In the genomic region with DNA sequence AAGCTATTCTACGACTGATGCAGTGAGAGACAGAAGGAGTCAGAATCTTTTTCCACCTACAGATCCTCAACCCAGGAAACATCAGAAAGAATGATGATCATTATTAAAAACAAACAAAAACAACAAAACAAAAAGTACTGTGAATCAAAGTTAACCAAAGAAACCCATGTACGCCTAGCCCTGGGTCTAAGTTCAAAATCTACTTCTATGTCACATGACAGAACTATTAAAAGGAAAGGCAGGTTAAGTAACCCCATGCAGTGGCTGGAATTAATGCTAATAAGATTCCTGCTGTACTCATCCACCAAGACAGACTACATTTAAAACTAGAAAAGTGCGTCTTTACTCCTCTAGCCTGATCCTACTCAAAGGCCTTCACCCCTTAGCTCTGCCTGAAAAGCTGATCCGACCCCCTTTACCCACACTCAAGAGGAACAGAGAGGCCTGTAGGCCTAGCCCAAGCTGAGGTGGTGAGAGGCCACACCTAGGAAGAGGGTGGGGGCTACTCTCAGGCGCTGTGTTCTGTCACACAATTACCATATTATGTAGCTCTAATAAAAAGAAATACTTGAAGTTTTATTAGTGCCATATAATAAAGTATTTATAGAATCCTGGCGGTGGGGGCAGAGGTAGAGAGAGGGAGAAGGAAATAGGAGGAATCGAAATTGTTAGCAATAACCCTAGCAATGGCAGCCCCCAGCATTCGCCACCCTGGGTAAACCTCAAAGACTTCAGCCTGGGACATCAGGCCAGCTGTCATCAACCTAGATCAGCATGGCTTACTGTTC, we compare ENCODE assay signal across 1 cellular context.
TF ChIP-seq lines count a peak whose summit lies in the region.

No MANE protein-coding gene starts in this region.

TF ChIP-seq in WTC11, 78 proteins besides CTCF, POLR2A, EP300 and RAD21:
- TF ChIP-seq, protein P1, sequence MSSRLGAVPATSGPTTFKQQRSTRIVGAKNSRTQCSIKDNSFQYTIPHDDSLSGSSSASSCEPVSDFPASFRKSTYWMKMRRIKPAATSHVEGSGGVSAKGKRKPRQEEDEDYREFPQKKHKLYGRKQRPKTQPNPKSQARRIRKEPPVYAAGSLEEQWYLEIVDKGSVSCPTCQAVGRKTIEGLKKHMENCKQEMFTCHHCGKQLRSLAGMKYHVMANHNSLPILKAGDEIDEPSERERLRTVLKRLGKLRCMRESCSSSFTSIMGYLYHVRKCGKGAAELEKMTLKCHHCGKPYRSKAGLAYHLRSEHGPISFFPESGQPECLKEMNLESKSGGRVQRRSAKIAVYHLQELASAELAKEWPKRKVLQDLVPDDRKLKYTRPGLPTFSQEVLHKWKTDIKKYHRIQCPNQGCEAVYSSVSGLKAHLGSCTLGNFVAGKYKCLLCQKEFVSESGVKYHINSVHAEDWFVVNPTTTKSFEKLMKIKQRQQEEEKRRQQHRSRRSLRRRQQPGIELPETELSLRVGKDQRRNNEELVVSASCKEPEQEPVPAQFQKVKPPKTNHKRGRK (CRISPR knock-in tag; IDR thresholded peaks at IDR 0.05; ENCODE audit: borderline replicate concordance): no peak
- TF ChIP-seq NR3C1 (CRISPR knock-in tag; conservative IDR thresholded peaks at IDR 0.05; ENCODE audit: low read depth) (no peak), JUN (CRISPR knock-in tag; IDR thresholded peaks at IDR 0.05) (no peak), ETV6 (CRISPR knock-in tag; IDR thresholded peaks at IDR 0.05) (no peak), EMX1 (CRISPR knock-in tag; IDR thresholded peaks at IDR 0.05) (no peak), MYBL2 (CRISPR knock-in tag; IDR thresholded peaks at IDR 0.05) (no peak), ZNF396 (CRISPR knock-in tag; IDR thresholded peaks at IDR 0.05; ENCODE audit: borderline replicate concordance) (no peak), GRHL2 (CRISPR knock-in tag; IDR thresholded peaks at IDR 0.05; ENCODE audit: insufficient replicate concordance, severe bottlenecking) (no peak), CBFB (CRISPR knock-in tag; IDR thresholded peaks at IDR 0.05; ENCODE audit: low read depth) (no peak), ZNF317 (CRISPR knock-in tag; IDR thresholded peaks at IDR 0.05; ENCODE audit: borderline replicate concordance, low read depth) (no peak)
- TF ChIP-seq, protein P2, sequence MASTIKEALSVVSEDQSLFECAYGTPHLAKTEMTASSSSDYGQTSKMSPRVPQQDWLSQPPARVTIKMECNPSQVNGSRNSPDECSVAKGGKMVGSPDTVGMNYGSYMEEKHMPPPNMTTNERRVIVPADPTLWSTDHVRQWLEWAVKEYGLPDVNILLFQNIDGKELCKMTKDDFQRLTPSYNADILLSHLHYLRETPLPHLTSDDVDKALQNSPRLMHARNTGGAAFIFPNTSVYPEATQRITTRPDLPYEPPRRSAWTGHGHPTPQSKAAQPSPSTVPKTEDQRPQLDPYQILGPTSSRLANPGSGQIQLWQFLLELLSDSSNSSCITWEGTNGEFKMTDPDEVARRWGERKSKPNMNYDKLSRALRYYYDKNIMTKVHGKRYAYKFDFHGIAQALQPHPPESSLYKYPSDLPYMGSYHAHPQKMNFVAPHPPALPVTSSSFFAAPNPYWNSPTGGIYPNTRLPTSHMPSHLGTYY (CRISPR knock-in tag; IDR thresholded peaks at IDR 0.05): no peak
- TF ChIP-seq, protein P3, sequence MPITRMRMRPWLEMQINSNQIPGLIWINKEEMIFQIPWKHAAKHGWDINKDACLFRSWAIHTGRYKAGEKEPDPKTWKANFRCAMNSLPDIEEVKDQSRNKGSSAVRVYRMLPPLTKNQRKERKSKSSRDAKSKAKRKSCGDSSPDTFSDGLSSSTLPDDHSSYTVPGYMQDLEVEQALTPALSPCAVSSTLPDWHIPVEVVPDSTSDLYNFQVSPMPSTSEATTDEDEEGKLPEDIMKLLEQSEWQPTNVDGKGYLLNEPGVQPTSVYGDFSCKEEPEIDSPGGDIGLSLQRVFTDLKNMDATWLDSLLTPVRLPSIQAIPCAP (CRISPR knock-in tag; IDR thresholded peaks at IDR 0.05): no peak
- TF ChIP-seq, protein P4, sequence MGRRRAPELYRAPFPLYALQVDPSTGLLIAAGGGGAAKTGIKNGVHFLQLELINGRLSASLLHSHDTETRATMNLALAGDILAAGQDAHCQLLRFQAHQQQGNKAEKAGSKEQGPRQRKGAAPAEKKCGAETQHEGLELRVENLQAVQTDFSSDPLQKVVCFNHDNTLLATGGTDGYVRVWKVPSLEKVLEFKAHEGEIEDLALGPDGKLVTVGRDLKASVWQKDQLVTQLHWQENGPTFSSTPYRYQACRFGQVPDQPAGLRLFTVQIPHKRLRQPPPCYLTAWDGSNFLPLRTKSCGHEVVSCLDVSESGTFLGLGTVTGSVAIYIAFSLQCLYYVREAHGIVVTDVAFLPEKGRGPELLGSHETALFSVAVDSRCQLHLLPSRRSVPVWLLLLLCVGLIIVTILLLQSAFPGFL (CRISPR knock-in tag; IDR thresholded peaks at IDR 0.05; ENCODE audit: borderline replicate concordance): no peak
- TF ChIP-seq, protein P5, sequence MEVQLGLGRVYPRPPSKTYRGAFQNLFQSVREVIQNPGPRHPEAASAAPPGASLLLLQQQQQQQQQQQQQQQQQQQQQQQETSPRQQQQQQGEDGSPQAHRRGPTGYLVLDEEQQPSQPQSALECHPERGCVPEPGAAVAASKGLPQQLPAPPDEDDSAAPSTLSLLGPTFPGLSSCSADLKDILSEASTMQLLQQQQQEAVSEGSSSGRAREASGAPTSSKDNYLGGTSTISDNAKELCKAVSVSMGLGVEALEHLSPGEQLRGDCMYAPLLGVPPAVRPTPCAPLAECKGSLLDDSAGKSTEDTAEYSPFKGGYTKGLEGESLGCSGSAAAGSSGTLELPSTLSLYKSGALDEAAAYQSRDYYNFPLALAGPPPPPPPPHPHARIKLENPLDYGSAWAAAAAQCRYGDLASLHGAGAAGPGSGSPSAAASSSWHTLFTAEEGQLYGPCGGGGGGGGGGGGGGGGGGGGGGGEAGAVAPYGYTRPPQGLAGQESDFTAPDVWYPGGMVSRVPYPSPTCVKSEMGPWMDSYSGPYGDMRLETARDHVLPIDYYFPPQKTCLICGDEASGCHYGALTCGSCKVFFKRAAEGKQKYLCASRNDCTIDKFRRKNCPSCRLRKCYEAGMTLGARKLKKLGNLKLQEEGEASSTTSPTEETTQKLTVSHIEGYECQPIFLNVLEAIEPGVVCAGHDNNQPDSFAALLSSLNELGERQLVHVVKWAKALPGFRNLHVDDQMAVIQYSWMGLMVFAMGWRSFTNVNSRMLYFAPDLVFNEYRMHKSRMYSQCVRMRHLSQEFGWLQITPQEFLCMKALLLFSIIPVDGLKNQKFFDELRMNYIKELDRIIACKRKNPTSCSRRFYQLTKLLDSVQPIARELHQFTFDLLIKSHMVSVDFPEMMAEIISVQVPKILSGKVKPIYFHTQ (CRISPR knock-in tag; IDR thresholded peaks at IDR 0.05): no peak
- TF ChIP-seq, protein P6, sequence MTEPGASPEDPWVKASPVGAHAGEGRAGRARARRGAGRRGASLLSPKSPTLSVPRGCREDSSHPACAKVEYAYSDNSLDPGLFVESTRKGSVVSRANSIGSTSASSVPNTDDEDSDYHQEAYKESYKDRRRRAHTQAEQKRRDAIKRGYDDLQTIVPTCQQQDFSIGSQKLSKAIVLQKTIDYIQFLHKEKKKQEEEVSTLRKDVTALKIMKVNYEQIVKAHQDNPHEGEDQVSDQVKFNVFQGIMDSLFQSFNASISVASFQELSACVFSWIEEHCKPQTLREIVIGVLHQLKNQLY (CRISPR knock-in tag; IDR thresholded peaks at IDR 0.05): no peak
- TF ChIP-seq, protein P7, sequence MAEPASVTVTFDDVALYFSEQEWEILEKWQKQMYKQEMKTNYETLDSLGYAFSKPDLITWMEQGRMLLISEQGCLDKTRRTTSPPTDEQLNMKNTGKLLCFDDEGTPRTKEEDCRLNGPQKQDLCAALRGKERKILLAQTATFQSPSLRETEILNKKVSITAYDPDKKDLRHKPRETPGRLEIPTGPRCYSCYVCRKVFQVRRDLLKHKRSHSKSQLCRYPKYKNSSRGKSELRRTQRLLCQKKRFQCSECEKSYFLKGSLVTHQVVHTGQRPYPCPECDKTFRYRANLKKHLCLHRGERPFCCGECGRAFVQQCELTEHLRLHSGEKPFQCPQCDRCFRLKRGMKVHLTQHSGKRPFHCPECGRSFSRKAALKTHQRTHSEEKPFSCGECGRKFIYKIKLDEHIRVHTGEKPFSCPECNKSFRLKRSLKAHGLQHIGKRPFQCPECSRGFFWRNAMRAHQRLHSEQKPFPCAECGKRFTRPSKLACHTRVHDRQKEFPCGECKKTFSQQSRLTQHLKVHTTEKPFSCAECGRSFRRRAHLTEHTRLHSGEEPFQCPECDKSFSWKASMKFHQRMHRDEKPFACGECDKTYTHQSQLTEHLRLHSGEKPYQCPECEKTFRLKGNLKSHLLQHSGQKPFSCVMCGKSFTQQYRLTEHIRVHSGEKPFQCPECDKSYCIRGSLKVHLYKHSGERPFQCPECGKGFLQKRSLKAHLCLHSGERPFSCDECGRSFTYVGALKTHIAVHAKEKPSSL (CRISPR knock-in tag; conservative IDR thresholded peaks at IDR 0.05): no peak
